ENCODE assay signal across 1 cellular context in the genomic region with DNA sequence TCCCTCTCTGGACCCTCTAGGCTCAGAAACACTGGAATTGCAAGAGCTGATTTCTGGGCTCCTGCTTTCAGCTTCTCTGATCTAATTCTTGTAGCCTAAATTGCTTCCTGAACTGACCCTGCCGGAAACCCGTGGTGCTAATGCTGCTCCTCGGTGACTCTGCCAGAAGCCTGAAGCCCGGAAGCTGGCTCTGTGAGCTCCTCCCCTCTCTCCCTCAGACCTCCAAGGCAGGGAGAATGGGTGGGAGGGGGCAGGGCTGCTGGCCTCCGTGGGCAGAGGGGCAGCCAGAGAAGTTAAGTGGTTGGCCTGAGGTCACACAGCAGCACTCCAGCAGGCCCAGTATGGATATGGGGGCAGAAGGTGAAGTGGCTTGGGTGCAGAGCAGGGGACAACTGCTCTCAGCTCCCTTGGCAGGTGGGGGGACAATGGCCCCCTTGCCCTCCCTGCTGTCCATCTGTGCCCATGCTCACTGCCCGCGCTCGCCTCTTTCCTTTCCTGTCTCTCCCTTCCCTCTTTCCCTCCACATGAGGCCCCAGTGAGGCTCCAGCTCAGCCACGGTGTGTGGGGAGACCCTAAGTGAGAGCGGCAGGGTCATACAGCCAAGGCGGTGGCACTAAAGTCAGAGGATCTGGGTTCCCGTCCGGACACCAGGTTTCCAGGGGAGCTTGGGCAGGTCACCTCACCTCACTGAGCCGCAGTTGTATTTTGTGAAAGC.
A peak's percentile ranks its signal among the peaks of the same experiment; 100 is the strongest.
TF ChIP-seq lines count a peak whose summit lies in the region.

No MANE protein-coding gene starts in this region.

TF ChIP-seq in HepG2, 621 proteins besides CTCF, POLR2A, EP300 and RAD21:
- TF ChIP-seq ZNF253 (CRISPR knock-in tag; IDR thresholded peaks at IDR 0.05; ENCODE audit: borderline replicate concordance) (no peak), ZNF589 (CRISPR knock-in tag; conservative IDR thresholded peaks at IDR 0.05) (no peak), FOXJ3 (CRISPR knock-in tag; IDR thresholded peaks at IDR 0.05; ENCODE audit: borderline replicate concordance) (no peak), JUN (CRISPR knock-in tag; IDR thresholded peaks at IDR 0.05) (no peak), GABPA (IDR thresholded peaks at IDR 0.05; ENCODE audit: low read depth, low read length) (no peak), GABPA (CRISPR knock-in tag; IDR thresholded peaks at IDR 0.05; ENCODE audit: low read depth) (peak; percentile 24; the same call in 1 of the 2 replicates), MEIS2 (CRISPR knock-in tag; IDR thresholded peaks at IDR 0.05) (no peak), HMGA1 (CRISPR knock-in tag; conservative IDR thresholded peaks at IDR 0.05) (no peak), ZNF768 (CRISPR knock-in tag; IDR thresholded peaks at IDR 0.05) (peak; percentile 96), RFX1 (IDR thresholded peaks at IDR 0.05) (no peak), SRF (IDR thresholded peaks at IDR 0.05; ENCODE audit: low read depth, low read length) (no peak), ZNF790 (CRISPR knock-in tag; IDR thresholded peaks at IDR 0.05; ENCODE audit: borderline replicate concordance) (no peak), NBN (conservative IDR thresholded peaks at IDR 0.05) (no peak), KDM4B (CRISPR knock-in tag; IDR thresholded peaks at IDR 0.05) (no peak), ZNF776 (CRISPR knock-in tag; IDR thresholded peaks at IDR 0.05) (no peak), TEAD2 (CRISPR knock-in tag; IDR thresholded peaks at IDR 0.05) (no peak), ZNF431 (CRISPR knock-in tag; IDR thresholded peaks at IDR 0.05; ENCODE audit: borderline replicate concordance, low read depth) (no peak), NRL (CRISPR knock-in tag; IDR thresholded peaks at IDR 0.05; ENCODE audit: borderline replicate concordance) (no peak), MAFG (CRISPR knock-in tag; IDR thresholded peaks at IDR 0.05) (no peak), MXD4 (CRISPR knock-in tag; IDR thresholded peaks at IDR 0.05) (no peak), PCBP2 (optimal IDR thresholded peaks at IDR 0.05; ENCODE audit: low read depth, low read length, poor library complexity, severe bottlenecking) (no peak), PITX1 (CRISPR knock-in tag; IDR thresholded peaks at IDR 0.05) (0 out of 2 replicates have a peak, but pooled peaks have one; percentile 29), ZMYM3 (CRISPR knock-in tag; IDR thresholded peaks at IDR 0.05) (peak; percentile 55; the same call in 1 of the 2 replicates), ZNF713 (CRISPR knock-in tag; IDR thresholded peaks at IDR 0.05) (no peak), ATAD3A (CRISPR knock-in tag; IDR thresholded peaks at IDR 0.05) (no peak), PTBP1 (IDR thresholded peaks at IDR 0.05; ENCODE audit: low read depth, low read length, poor library complexity, severe bottlenecking) (no peak), HOXA7 (CRISPR knock-in tag; IDR thresholded peaks at IDR 0.05) (no peak), ZNF879 (CRISPR knock-in tag; IDR thresholded peaks at IDR 0.05) (no peak), NONO (IDR thresholded peaks at IDR 0.05) (no peak), NONO (CRISPR knock-in tag; conservative IDR thresholded peaks at IDR 0.05) (no peak)
- TF ChIP-seq, protein P1, sequence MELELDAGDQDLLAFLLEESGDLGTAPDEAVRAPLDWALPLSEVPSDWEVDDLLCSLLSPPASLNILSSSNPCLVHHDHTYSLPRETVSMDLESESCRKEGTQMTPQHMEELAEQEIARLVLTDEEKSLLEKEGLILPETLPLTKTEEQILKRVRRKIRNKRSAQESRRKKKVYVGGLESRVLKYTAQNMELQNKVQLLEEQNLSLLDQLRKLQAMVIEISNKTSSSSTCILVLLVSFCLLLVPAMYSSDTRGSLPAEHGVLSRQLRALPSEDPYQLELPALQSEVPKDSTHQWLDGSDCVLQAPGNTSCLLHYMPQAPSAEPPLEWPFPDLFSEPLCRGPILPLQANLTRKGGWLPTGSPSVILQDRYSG (CRISPR knock-in tag; IDR thresholded peaks at IDR 0.05): no peak
- TF ChIP-seq, protein P2, sequence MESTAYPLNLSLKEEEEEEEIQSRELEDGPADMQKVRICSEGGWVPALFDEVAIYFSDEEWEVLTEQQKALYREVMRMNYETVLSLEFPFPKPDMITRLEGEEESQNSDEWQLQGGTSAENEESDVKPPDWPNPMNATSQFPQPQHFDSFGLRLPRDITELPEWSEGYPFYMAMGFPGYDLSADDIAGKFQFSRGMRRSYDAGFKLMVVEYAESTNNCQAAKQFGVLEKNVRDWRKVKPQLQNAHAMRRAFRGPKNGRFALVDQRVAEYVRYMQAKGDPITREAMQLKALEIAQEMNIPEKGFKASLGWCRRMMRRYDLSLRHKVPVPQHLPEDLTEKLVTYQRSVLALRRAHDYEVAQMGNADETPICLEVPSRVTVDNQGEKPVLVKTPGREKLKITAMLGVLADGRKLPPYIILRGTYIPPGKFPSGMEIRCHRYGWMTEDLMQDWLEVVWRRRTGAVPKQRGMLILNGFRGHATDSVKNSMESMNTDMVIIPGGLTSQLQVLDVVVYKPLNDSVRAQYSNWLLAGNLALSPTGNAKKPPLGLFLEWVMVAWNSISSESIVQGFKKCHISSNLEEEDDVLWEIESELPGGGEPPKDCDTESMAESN (CRISPR knock-in tag; conservative IDR thresholded peaks at IDR 0.05): no peak
- TF ChIP-seq, protein P3, sequence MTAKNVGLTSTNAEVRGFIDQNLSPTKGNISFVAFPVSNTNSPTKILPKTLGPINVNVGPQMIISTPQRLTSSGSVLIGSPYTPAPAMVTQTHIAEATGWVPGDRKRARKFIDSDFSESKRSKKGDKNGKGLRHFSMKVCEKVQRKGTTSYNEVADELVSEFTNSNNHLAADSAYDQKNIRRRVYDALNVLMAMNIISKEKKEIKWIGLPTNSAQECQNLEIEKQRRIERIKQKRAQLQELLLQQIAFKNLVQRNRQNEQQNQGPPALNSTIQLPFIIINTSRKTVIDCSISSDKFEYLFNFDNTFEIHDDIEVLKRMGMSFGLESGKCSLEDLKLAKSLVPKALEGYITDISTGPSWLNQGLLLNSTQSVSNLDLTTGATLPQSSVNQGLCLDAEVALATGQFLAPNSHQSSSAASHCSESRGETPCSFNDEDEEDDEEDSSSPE (CRISPR knock-in tag; IDR thresholded peaks at IDR 0.05): no peak
- TF ChIP-seq, protein P4, sequence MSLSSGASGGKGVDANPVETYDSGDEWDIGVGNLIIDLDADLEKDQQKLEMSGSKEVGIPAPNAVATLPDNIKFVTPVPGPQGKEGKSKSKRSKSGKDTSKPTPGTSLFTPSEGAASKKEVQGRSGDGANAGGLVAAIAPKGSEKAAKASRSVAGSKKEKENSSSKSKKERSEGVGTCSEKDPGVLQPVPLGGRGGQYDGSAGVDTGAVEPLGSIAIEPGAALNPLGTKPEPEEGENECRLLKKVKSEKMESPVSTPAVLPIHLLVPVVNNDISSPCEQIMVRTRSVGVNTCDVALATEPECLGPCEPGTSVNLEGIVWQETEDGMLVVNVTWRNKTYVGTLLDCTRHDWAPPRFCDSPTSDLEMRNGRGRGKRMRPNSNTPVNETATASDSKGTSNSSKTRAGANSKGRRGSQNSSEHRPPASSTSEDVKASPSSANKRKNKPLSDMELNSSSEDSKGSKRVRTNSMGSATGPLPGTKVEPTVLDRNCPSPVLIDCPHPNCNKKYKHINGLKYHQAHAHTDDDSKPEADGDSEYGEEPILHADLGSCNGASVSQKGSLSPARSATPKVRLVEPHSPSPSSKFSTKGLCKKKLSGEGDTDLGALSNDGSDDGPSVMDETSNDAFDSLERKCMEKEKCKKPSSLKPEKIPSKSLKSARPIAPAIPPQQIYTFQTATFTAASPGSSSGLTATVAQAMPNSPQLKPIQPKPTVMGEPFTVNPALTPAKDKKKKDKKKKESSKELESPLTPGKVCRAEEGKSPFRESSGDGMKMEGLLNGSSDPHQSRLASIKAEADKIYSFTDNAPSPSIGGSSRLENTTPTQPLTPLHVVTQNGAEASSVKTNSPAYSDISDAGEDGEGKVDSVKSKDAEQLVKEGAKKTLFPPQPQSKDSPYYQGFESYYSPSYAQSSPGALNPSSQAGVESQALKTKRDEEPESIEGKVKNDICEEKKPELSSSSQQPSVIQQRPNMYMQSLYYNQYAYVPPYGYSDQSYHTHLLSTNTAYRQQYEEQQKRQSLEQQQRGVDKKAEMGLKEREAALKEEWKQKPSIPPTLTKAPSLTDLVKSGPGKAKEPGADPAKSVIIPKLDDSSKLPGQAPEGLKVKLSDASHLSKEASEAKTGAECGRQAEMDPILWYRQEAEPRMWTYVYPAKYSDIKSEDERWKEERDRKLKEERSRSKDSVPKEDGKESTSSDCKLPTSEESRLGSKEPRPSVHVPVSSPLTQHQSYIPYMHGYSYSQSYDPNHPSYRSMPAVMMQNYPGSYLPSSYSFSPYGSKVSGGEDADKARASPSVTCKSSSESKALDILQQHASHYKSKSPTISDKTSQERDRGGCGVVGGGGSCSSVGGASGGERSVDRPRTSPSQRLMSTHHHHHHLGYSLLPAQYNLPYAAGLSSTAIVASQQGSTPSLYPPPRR (CRISPR knock-in tag; IDR thresholded peaks at IDR 0.05; ENCODE audit: borderline replicate concordance): no peak
- TF ChIP-seq, protein P5, sequence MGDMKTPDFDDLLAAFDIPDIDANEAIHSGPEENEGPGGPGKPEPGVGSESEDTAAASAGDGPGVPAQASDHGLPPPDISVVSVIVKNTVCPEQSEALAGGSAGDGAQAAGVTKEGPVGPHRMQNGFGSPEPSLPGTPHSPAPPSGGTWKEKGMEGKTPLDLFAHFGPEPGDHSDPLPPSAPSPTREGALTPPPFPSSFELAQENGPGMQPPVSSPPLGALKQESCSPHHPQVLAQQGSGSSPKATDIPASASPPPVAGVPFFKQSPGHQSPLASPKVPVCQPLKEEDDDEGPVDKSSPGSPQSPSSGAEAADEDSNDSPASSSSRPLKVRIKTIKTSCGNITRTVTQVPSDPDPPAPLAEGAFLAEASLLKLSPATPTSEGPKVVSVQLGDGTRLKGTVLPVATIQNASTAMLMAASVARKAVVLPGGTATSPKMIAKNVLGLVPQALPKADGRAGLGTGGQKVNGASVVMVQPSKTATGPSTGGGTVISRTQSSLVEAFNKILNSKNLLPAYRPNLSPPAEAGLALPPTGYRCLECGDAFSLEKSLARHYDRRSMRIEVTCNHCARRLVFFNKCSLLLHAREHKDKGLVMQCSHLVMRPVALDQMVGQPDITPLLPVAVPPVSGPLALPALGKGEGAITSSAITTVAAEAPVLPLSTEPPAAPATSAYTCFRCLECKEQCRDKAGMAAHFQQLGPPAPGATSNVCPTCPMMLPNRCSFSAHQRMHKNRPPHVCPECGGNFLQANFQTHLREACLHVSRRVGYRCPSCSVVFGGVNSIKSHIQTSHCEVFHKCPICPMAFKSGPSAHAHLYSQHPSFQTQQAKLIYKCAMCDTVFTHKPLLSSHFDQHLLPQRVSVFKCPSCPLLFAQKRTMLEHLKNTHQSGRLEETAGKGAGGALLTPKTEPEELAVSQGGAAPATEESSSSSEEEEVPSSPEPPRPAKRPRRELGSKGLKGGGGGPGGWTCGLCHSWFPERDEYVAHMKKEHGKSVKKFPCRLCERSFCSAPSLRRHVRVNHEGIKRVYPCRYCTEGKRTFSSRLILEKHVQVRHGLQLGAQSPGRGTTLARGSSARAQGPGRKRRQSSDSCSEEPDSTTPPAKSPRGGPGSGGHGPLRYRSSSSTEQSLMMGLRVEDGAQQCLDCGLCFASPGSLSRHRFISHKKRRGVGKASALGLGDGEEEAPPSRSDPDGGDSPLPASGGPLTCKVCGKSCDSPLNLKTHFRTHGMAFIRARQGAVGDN (CRISPR knock-in tag; IDR thresholded peaks at IDR 0.05): peak; percentile 12; the same call in 1 of the 2 replicates
